Comparison of ENCODE assay signal across 1 cellular context in the genomic region with DNA sequence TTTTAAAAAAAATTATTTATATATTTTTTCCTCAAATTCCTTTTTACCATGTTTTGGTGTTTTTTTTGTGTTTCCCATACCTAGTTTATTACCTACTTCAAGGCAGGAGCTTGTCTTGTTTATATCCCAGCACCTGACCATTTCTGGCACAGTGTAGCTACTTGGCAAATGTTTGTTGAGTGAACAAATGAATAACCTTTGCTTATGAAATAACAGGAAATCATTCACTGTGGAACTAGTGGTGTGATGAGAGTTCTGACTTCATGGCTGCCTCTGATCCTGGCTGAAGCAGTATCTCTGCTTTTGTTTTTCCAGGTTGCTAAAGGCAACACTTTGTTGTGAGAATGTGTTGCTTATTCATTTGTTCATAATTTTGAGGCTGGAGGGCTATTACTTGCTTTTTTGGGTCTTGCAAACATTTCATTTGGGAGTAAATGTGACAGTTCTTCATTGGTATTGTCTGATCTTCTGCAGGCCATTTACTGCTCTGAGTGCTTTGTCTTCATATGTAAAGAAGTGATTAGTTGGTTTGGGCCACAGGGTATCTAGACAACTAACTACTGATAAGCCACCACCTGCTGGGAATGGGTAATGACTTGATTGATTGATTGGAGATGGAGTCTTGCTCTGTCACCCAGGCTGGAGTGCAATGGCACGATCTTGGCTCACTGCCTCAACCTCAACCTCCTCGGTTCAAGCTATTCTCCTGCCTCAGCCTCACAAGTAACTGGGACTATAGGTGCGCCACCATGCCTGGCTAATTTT.
A peak's percentile ranks its signal among the peaks of the same experiment; 100 is the strongest.
TF ChIP-seq lines count a peak whose summit lies in the region.

No MANE protein-coding gene starts in this region.

TF ChIP-seq in liver, 16 proteins besides CTCF, POLR2A, EP300 and RAD21:
- TF ChIP-seq EGR1 (IDR thresholded peaks at IDR 0.05; ENCODE audit: low read depth in 2 of 2), result no peak
- TF ChIP-seq REST (IDR thresholded peaks at IDR 0.05), result no peak
- no peak for TF ChIP-seq FOXA2 (IDR thresholded peaks at IDR 0.05)
- TF ChIP-seq FOXA1 (IDR thresholded peaks at IDR 0.05), result no peak
- TF ChIP-seq, protein P1, sequence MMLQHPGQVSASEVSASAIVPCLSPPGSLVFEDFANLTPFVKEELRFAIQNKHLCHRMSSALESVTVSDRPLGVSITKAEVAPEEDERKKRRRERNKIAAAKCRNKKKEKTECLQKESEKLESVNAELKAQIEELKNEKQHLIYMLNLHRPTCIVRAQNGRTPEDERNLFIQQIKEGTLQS (IDR thresholded peaks at IDR 0.05), result no peak
- no peak for TF ChIP-seq HNF4G (IDR thresholded peaks at IDR 0.05)
- peak; percentile 34 for TF ChIP-seq YY1 (IDR thresholded peaks at IDR 0.05)
- TF ChIP-seq HNF4A (conservative IDR thresholded peaks at IDR 0.05), result peak; percentile 16 to 39
- TF ChIP-seq RXRA (IDR thresholded peaks at IDR 0.05), result peak in 1 of 2 donors; percentile 48
- TF ChIP-seq MAX (IDR thresholded peaks at IDR 0.05), result no peak
- no peak for TF ChIP-seq JUND (IDR thresholded peaks at IDR 0.05)
- TF ChIP-seq NR2F2 (IDR thresholded peaks at IDR 0.05), result no peak
